Comparison of ENCODE assay signal across 24 cellular contexts in the genomic region with DNA sequence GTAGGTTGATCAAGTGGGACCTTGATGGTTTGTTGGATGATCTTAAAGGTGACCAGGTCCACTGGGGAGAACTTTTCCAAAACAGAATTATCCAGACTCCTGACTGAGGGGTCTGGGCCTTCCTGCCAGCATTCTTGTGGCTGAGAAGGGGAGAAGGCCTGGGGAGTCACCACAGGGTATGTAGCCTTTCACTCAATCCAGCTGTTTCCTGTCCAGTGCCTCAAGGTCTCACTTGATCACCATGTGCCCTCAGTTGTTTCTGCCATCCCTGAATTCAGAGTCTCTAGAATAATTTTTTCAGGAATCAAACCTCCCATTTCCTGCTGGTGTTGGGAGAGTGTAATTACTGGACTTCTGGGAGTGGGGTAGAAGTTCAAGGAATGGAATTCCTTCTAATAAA.
"Had no signal": no experiment of that assay in that cellular context is flagged by ENCODE, and none has a peak within 500 bp of the region (broad histone marks: within the 10 kb centered on the region; RNA-seq: fewer than 3 reads in every experiment).

No MANE protein-coding gene starts in this region.

- H3K4me1 ChIP-seq: psoas muscle, right lobe of liver, spleen, tibial artery, upper lobe of left lung, vagina had no signal

- H3K27me3 ChIP-seq: heart left ventricle, right lobe of liver, spleen, tibial artery, upper lobe of left lung, vagina had no signal

- ATAC-seq: heart left ventricle; left colon; left ventricle myocardium superior; psoas muscle; right lobe of liver; stimulated activated memory B cell treated with anti-CD40 and anti-IgM and Interleukin-4, amounts not matched to agents 10 μg/mL and 1 μg/mL and 100 μg/mL, for 72 hours had no signal

- H3K36me3 Mint-ChIP-seq: naive B cell; stimulated activated memory B cell treated with anti-CD40 and anti-IgM and Interleukin-4, amounts not matched to agents 10 μg/mL and 1 μg/mL and 100 μg/mL, for 72 hours had no signal

- H3K27ac Mint-ChIP-seq: naive B cell; nephron; stimulated activated memory B cell treated with anti-CD40 and anti-IgM and Interleukin-4, amounts not matched to agents 10 μg/mL and 1 μg/mL and 100 μg/mL, for 72 hours; stimulated activated naive CD8-positive, alpha-beta T cell treated with anti-CD3 and anti-CD28 coated beads, Interleukin-15, Interleukin-2, amounts not matched to agents 100 ng/mL and 50 ng/mL, for 24 hours had no signal

- H3K4me3 ChIP-seq: heart left ventricle, lung, psoas muscle, right lobe of liver, spleen, tibial artery, upper lobe of left lung, vagina had no signal

- H3K27ac ChIP-seq: heart left ventricle, psoas muscle, right lobe of liver, spleen, tibial artery, upper lobe of left lung, vagina had no signal

- H3K4me3 Mint-ChIP-seq: naive B cell; nephron; stimulated activated memory B cell treated with anti-CD40 and anti-IgM and Interleukin-4, amounts not matched to agents 10 μg/mL and 1 μg/mL and 100 μg/mL, for 72 hours; stimulated activated naive CD8-positive, alpha-beta T cell treated with anti-CD3 and anti-CD28 coated beads, Interleukin-15, Interleukin-2, amounts not matched to agents 100 ng/mL and 50 ng/mL, for 24 hours had no signal

- H3K27me3 Mint-ChIP-seq: stimulated activated naive CD8-positive, alpha-beta T cell treated with anti-CD3 and anti-CD28 coated beads, Interleukin-15, Interleukin-2, amounts not matched to agents 100 ng/mL and 50 ng/mL, for 24 hours had no signal

- DNase-seq: cortex of kidney; erythroblast; foreskin melanocyte; heart left ventricle; hippocampal formation; left colon; left ventricle myocardium superior; mesenchymal stem cell; midbrain; naive B cell; psoas muscle; retina; right lobe of liver; spleen; stimulated activated CD4-positive, alpha-beta T cell treated with anti-CD3 and anti-CD28 coated beads, Interleukin-15, amount 100 ng/mL, for 24 hours; stimulated activated CD4-positive, alpha-beta T cell treated with anti-CD3 and anti-CD28 coated beads, Interleukin-1b, Interleukin-23, amount 100 ng/mL, for 48 hours; stimulated activated CD4-positive, alpha-beta T cell treated with anti-CD3 and anti-CD28 coated beads, Interleukin-4, amount 100 ng/mL, for 24 hours; tibial artery; upper lobe of left lung had no signal

- H3K4me1 Mint-ChIP-seq: naive B cell; stimulated activated memory B cell treated with anti-CD40 and anti-IgM and Interleukin-4, amounts not matched to agents 10 μg/mL and 1 μg/mL and 100 μg/mL, for 72 hours had no signal

- H3K36me3 ChIP-seq: heart left ventricle, right lobe of liver, spleen, tibial artery, upper lobe of left lung, vagina had no signal

- H3K9me3 Mint-ChIP-seq: naive B cell; nephron; stimulated activated memory B cell treated with anti-CD40 and anti-IgM and Interleukin-4, amounts not matched to agents 10 μg/mL and 1 μg/mL and 100 μg/mL, for 72 hours; stimulated activated naive CD8-positive, alpha-beta T cell treated with anti-CD3 and anti-CD28 coated beads, Interleukin-15, Interleukin-2, amounts not matched to agents 100 ng/mL and 50 ng/mL, for 24 hours had no signal

- H3K9me3 ChIP-seq: heart left ventricle, psoas muscle, right lobe of liver, spleen, tibial artery, upper lobe of left lung, vagina had no signal
